ENCODE assay signal across 1 cellular context in genomic region chr17:55454906-55455474, GRCh38.
TF ChIP-seq lines count a peak whose summit lies in the region.

No MANE protein-coding gene starts in this region.

TF ChIP-seq in IMR-90, 13 proteins besides CTCF, POLR2A, EP300 and RAD21 (continued from another document):
- TF ChIP-seq BHLHE40 (IDR thresholded peaks at IDR 0.05; ENCODE audit: low read depth, low read length), result no peak
- no peak for TF ChIP-seq SMC3 (IDR thresholded peaks at IDR 0.05; ENCODE audit: low read depth, low read length)
- TF ChIP-seq, protein P1, sequence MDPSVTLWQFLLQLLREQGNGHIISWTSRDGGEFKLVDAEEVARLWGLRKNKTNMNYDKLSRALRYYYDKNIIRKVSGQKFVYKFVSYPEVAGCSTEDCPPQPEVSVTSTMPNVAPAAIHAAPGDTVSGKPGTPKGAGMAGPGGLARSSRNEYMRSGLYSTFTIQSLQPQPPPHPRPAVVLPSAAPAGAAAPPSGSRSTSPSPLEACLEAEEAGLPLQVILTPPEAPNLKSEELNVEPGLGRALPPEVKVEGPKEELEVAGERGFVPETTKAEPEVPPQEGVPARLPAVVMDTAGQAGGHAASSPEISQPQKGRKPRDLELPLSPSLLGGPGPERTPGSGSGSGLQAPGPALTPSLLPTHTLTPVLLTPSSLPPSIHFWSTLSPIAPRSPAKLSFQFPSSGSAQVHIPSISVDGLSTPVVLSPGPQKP (IDR thresholded peaks at IDR 0.05; ENCODE audit: borderline replicate concordance, low read depth, low read length), result no peak
